1 cellular context compared by ENCODE assay signal in the genomic region with DNA sequence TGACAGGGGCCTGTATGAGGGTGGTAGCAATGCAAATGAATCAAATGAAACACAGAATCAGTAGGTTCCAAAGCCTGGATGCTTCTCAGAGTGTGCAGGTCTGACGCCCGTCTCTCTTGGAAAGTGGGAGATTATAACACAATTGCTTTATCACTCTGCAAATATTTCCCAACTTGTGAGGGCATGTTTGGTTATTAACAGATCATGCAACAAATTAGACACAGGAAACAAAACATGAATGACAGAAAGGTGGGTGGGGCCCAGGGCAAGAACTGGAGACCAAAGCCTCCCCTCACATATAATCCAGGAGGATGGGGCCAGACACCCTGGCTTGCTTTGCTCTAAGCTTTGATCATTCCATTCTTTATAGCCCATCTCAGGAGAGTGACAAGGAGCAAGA.
TF ChIP-seq lines count a peak whose summit lies in the region.

No MANE protein-coding gene starts in this region.

TF ChIP-seq in IMR-90, 13 proteins besides CTCF, POLR2A, EP300 and RAD21:
- no peak for TF ChIP-seq MXI1 (IDR thresholded peaks at IDR 0.05; ENCODE audit: borderline replicate concordance, low read depth, low read length)
- no peak for TF ChIP-seq RFX5 (IDR thresholded peaks at IDR 0.05; ENCODE audit: low read depth, low read length)
- no peak for TF ChIP-seq RCOR1 (IDR thresholded peaks at IDR 0.05; ENCODE audit: insufficient replicate concordance, low read length)
- no peak for TF ChIP-seq FOS (IDR thresholded peaks at IDR 0.05; ENCODE audit: low read depth, low read length)
- TF ChIP-seq, protein P1, sequence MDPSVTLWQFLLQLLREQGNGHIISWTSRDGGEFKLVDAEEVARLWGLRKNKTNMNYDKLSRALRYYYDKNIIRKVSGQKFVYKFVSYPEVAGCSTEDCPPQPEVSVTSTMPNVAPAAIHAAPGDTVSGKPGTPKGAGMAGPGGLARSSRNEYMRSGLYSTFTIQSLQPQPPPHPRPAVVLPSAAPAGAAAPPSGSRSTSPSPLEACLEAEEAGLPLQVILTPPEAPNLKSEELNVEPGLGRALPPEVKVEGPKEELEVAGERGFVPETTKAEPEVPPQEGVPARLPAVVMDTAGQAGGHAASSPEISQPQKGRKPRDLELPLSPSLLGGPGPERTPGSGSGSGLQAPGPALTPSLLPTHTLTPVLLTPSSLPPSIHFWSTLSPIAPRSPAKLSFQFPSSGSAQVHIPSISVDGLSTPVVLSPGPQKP (IDR thresholded peaks at IDR 0.05; ENCODE audit: borderline replicate concordance, low read depth, low read length): no peak
- no peak for TF ChIP-seq MAZ (IDR thresholded peaks at IDR 0.05; ENCODE audit: borderline replicate concordance, low read depth, low read length)
- TF ChIP-seq MAFK (IDR thresholded peaks at IDR 0.05; ENCODE audit: low read depth, low read length): no peak
- no peak for TF ChIP-seq BHLHE40 (IDR thresholded peaks at IDR 0.05; ENCODE audit: low read depth, low read length)
- TF ChIP-seq NFE2L2 (IDR thresholded peaks at IDR 0.05; ENCODE audit: low read depth, low read length): no peak
- TF ChIP-seq CEBPB (IDR thresholded peaks at IDR 0.05; ENCODE audit: low read depth, low read length): no peak
- TF ChIP-seq SMC3 (IDR thresholded peaks at IDR 0.05; ENCODE audit: low read depth, low read length): no peak
- TF ChIP-seq, protein P2, sequence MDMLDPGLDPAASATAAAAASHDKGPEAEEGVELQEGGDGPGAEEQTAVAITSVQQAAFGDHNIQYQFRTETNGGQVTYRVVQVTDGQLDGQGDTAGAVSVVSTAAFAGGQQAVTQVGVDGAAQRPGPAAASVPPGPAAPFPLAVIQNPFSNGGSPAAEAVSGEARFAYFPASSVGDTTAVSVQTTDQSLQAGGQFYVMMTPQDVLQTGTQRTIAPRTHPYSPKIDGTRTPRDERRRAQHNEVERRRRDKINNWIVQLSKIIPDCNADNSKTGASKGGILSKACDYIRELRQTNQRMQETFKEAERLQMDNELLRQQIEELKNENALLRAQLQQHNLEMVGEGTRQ (IDR thresholded peaks at IDR 0.05; ENCODE audit: low read depth, low read length): no peak
- no peak for TF ChIP-seq CHD1 (IDR thresholded peaks at IDR 0.05; ENCODE audit: low read depth, low read length)
